Comparison of ENCODE assay signal across 20 cellular contexts in the genomic region with DNA sequence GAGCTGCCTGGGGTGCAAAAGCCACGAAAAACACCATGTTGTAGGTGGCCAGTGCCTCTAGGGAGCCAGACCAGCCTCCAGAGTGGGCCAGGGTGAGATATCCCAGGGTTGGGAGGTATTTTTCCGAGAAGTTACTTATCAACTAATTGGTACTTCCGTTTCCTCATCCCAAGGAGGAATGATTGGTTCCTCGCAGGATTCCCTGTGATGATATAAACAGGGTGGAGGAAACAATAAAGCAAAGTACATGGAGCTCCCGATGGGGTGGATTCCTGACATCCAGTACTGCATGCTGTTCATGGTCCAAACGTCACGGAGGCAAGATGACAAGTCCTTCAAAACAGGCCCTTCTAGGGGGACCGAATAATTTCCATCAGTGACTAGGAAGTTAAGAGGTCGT.
"Had no signal": no experiment of that assay in that cellular context is flagged by ENCODE, and none has a peak within 500 bp of the region (broad histone marks: within the 10 kb centered on the region; RNA-seq: fewer than 3 reads in every experiment).

No MANE protein-coding gene starts in this region.

- FAIRE-seq: RCC 7860 had no signal

- DNase-seq: Karpas-422, KG1, MM.1S, NCI-H1092 treated with DMSO at 0.1 percent for 48 hours, NCI-H1436, NCI-H187, NCI-H2029, NCI-H2107, NCI-H2227 treated with DMSO at 0.1 percent for 48 hours, NCI-H524 treated with DMSO at 0.1 percent for 48 hours, NCI-H69, NCI-H774, Right ventricle myocardium superior, RPMI8226, SIG-M5, SK-N-SH, SW 1271, T-cell had no signal

- H3K9me3 ChIP-seq: SK-N-SH had no signal

- H3K27me3 ChIP-seq: SJSA1 had no signal

- ATAC-seq: T-cell had no signal
